ENCODE assay signal across 9 cellular contexts in the genomic region with DNA sequence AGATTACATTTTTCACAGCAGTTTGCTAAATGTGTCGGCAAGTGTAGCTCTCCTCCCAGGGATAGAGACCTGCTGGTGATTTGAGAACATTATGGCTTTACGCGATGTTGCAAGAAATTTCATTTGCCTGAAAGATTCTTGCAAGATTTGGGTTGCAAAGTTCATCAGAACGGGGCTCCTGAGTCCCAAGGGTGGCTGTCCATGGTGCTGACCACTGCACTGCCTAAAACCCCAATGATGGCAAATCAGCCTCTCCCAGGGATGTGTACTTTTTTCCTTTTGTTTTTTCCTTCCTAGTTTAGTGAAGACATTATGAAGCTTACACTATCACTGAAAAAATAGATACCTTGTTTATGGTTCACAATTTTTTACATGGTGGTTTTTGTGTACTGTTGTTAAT.
A peak's percentile ranks its signal among the peaks of the same experiment; 100 is the strongest.
DNase-seq lines count a peak whose midpoint lies in the region; ATAC-seq and TF ChIP-seq lines count a peak whose summit lies in the region.
"Had no signal": no experiment of that assay in that cellular context is flagged by ENCODE, and none has a peak within 500 bp of the region (broad histone marks: within the 10 kb centered on the region; RNA-seq: fewer than 3 reads in every experiment).

No MANE protein-coding gene starts in this region.

- H3K27ac Mint-ChIP-seq in GM23338, result no peak overlapping the region
- H3K27ac Mint-ChIP-seq in activated CD4-positive, alpha-beta T cell treated with anti-CD3 and anti-CD28 coated beads, Interleukin-2, amount 10 ng/mL, durations not matched to agents 24 days and 14 days, result no peak overlapping the region

- no peaks in the 10 kb centered on the region for H3K36me3 ChIP-seq in GM23338 (ENCODE audit: insufficient read depth)
- no peaks in the 10 kb centered on the region for H3K36me3 ChIP-seq in left ventricle myocardium inferior

- no peak for TF ChIP-seq CTCF in GM23338 (conservative IDR thresholded peaks at IDR 0.05; ENCODE audit: low read depth in 2 of 2)
- no peak for TF ChIP-seq CTCF in left ventricle myocardium inferior (IDR thresholded peaks at IDR 0.05; ENCODE audit: borderline replicate concordance)

- no peaks in the 10 kb centered on the region for H3K9me2 ChIP-seq in GM23338 (ENCODE audit: insufficient read depth)

- H3K36me3 Mint-ChIP-seq in GM23338 (ENCODE audit: low read depth), result no peaks in the 10 kb centered on the region
- no peaks in the 10 kb centered on the region for H3K36me3 Mint-ChIP-seq in activated CD4-positive, alpha-beta T cell treated with anti-CD3 and anti-CD28 coated beads, Interleukin-2, amount 10 ng/mL, durations not matched to agents 24 days and 14 days (ENCODE audit: low read depth)

- H3K4me2 ChIP-seq in GM23338, result no peak overlapping the region

- H4K20me1 ChIP-seq in GM23338 (replicated peaks; ENCODE audit: insufficient read depth), result no peaks in the 10 kb centered on the region

- H3K27me3 ChIP-seq in GM23338 (ENCODE audit: insufficient read depth) (no peaks in the 10 kb centered on the region), left ventricle myocardium inferior (ENCODE audit: low read depth) (peaks cover 79% of the 10 kb centered on the region)

- no peaks in the 10 kb centered on the region for H3K9me3 ChIP-seq in left ventricle myocardium inferior (replicated peaks)

- intact Hi-C loops in activated CD4-positive, alpha-beta T cell treated with anti-CD3 and anti-CD28 coated beads, Interleukin-2, amount 10 ng/mL, durations not matched to agents 24 days and 14 days (cut with micrococcal nuclease), result no loop called here
- intact Hi-C loops in left ventricle myocardium inferior (cut with micrococcal nuclease), result no loop called here

- H3K4me3 Mint-ChIP-seq in GM23338, result no peak overlapping the region
- no peak overlapping the region for H3K4me3 Mint-ChIP-seq in activated CD4-positive, alpha-beta T cell treated with anti-CD3 and anti-CD28 coated beads, Interleukin-2, amount 10 ng/mL, durations not matched to agents 24 days and 14 days

- H3K4me1 ChIP-seq in GM23338 (ENCODE audit: insufficient read depth) (peaks cover 20% of the 10 kb centered on the region), left ventricle myocardium inferior (no peaks in the 10 kb centered on the region)

- H3K79me2 ChIP-seq in GM23338 (replicated peaks; ENCODE audit: insufficient read depth), result no peaks in the 10 kb centered on the region

- no peaks in the 10 kb centered on the region for H3K9me3 Mint-ChIP-seq in GM23338
- no peaks in the 10 kb centered on the region for H3K9me3 Mint-ChIP-seq in activated CD4-positive, alpha-beta T cell treated with anti-CD3 and anti-CD28 coated beads, Interleukin-2, amount 10 ng/mL, durations not matched to agents 24 days and 14 days

- ATAC-seq in GM23338 (peak; percentile 74), HG02763 (IDR thresholded peaks at IDR 0.05; ENCODE audit: unreplicated experiment) (no peak)

- peaks cover 11% of the 10 kb centered on the region for H3K27me3 Mint-ChIP-seq in GM23338 (ENCODE audit: insufficient read depth, low read depth, poor library complexity)
- H3K27me3 Mint-ChIP-seq in activated CD4-positive, alpha-beta T cell treated with anti-CD3 and anti-CD28 coated beads, Interleukin-2, amount 10 ng/mL, durations not matched to agents 24 days and 14 days, result no peaks in the 10 kb centered on the region

- peak; percentile 24 for DNase-seq in CD1c-positive myeloid dendritic cell (ENCODE audit: extremely low spot score)
- peak; percentile 80 for DNase-seq in GM23338 (ENCODE audit: low spot score)
- peak; percentile 74 for DNase-seq in activated CD4-positive, alpha-beta T cell treated with anti-CD3 and anti-CD28 coated beads, Interleukin-2, amount 10 ng/mL, durations not matched to agents 24 days and 14 days
- DNase-seq in left ventricle myocardium inferior, result peak; percentile 24
- DNase-seq in DMS53 treated with DMSO at 0.1 percent for 48 hours (lab: John Stamatoyannopoulos, UW; ENCODE audit: unreplicated experiment), result no peak
- DNase-seq in 8988T, result no peak
- DNase-seq in Ammon's horn (ENCODE audit: low spot score), result no peak
- DNase-seq: NCI-H526 treated with DMSO at 0.1 percent for 48 hours had no signal

- H3K4me3 ChIP-seq in GM23338 (no peak overlapping the region), left ventricle myocardium inferior (no peak overlapping the region)

- H3F3A ChIP-seq in GM23338 (replicated peaks; ENCODE audit: low read depth), result no peaks in the 10 kb centered on the region

- peaks cover 29% of the 10 kb centered on the region for H3K4me1 Mint-ChIP-seq in GM23338
- H3K4me1 Mint-ChIP-seq in activated CD4-positive, alpha-beta T cell treated with anti-CD3 and anti-CD28 coated beads, Interleukin-2, amount 10 ng/mL, durations not matched to agents 24 days and 14 days, result no peaks in the 10 kb centered on the region

- H3K27ac ChIP-seq in GM23338 (ENCODE audit: low read depth) (no peak overlapping the region), left ventricle myocardium inferior (replicated peaks) (no peak overlapping the region)

- no peak overlapping the region for H2AFZ ChIP-seq in GM23338

TF ChIP-seq in GM23338, 12 proteins besides CTCF, POLR2A, EP300 and RAD21:
- TF ChIP-seq, protein P1, sequence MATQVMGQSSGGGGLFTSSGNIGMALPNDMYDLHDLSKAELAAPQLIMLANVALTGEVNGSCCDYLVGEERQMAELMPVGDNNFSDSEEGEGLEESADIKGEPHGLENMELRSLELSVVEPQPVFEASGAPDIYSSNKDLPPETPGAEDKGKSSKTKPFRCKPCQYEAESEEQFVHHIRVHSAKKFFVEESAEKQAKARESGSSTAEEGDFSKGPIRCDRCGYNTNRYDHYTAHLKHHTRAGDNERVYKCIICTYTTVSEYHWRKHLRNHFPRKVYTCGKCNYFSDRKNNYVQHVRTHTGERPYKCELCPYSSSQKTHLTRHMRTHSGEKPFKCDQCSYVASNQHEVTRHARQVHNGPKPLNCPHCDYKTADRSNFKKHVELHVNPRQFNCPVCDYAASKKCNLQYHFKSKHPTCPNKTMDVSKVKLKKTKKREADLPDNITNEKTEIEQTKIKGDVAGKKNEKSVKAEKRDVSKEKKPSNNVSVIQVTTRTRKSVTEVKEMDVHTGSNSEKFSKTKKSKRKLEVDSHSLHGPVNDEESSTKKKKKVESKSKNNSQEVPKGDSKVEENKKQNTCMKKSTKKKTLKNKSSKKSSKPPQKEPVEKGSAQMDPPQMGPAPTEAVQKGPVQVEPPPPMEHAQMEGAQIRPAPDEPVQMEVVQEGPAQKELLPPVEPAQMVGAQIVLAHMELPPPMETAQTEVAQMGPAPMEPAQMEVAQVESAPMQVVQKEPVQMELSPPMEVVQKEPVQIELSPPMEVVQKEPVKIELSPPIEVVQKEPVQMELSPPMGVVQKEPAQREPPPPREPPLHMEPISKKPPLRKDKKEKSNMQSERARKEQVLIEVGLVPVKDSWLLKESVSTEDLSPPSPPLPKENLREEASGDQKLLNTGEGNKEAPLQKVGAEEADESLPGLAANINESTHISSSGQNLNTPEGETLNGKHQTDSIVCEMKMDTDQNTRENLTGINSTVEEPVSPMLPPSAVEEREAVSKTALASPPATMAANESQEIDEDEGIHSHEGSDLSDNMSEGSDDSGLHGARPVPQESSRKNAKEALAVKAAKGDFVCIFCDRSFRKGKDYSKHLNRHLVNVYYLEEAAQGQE (IDR thresholded peaks at IDR 0.05; ENCODE audit: unreplicated experiment), result peak; percentile 94
- TF ChIP-seq CREB1 (CRISPR knock-in tag; IDR thresholded peaks at IDR 0.05; ENCODE audit: low read depth), result no peak

Comparison
In these comparisons a context has a peak if more than half of its experiments do, and no peak if none do; other contexts are left out.
1. DNase-seq: peak in CD1c-positive myeloid dendritic cell (single experiment), GM23338 (single experiment), activated CD4-positive, alpha-beta T cell treated with anti-CD3 and anti-CD28 coated beads, Interleukin-2, amount 10 ng/mL, durations not matched to agents 24 days and 14 days (single experiment) and left ventricle myocardium inferior (single experiment); none in DMS53 treated with DMSO at 0.1 percent for 48 hours (single experiment), 8988T (single experiment) and Ammon's horn (single experiment).